In genomic region chr10:116170815-116171250, GRCh38 we compare ENCODE assay signal across 17 cellular contexts.
DNase-seq lines count a peak whose midpoint lies in the region; ATAC-seq and TF ChIP-seq lines count a peak whose summit lies in the region.
"Had no signal": no experiment of that assay in that cellular context is flagged by ENCODE, and none has a peak within 500 bp of the region (broad histone marks: within the 10 kb centered on the region; RNA-seq: fewer than 3 reads in every experiment).

No MANE protein-coding gene starts in this region.

- H3K4me3 ChIP-seq in A673 (ENCODE audit: low read depth, low read length, poor library complexity, severe bottlenecking) (no peak overlapping the region), SJCRH30 (no peak overlapping the region), psoas muscle (no peak overlapping the region)
- H3K4me3 ChIP-seq: cardiac muscle cell, lung had no signal

- H3K27me3 ChIP-seq in A673 (replicated peaks; ENCODE audit: insufficient read depth, low read depth, low read length, poor library complexity) (peaks cover 61% of the 10 kb centered on the region), SJCRH30 (no peaks in the 10 kb centered on the region), psoas muscle (ENCODE audit: insufficient read depth in 3 of 3, low read length in 2 of 3) (no peaks in the 10 kb centered on the region)
- H3K27me3 ChIP-seq: cardiac muscle cell had no signal

- POLR2A ChIA-PET in A673 (lab: Charles Lee; ENCODE audit: low non-redundant PET): no interaction called here

- H3K27ac ChIP-seq in A673 (ENCODE audit: low read depth, low read length, poor library complexity, severe bottlenecking) (no peak overlapping the region), SJCRH30 (peak overlapping the region; percentile 51), psoas muscle (no peak overlapping the region)
- H3K27ac ChIP-seq: cardiac muscle cell, parathyroid adenoma had no signal

- H3K36me3 ChIP-seq in A673 (ENCODE audit: insufficient read depth, low read length, poor library complexity, severe bottlenecking) (no peaks in the 10 kb centered on the region), SJCRH30 (no peaks in the 10 kb centered on the region), psoas muscle (ENCODE audit: insufficient read depth in 1 of 2, low read depth in 1 of 2) (no peaks in the 10 kb centered on the region)
- H3K36me3 ChIP-seq: cardiac muscle cell had no signal

- DNase-seq in A673 (ENCODE audit: low spot score): peak; percentile 96
- DNase-seq in H4 (ENCODE audit: low spot score): peak; percentile 37
- peak; percentile 54 to 87 for DNase-seq in SJCRH30
- peak; percentile 56 for DNase-seq in hepatic stellate cell (ENCODE audit: low spot score)
- DNase-seq in NCI-H128 (lab: John Stamatoyannopoulos, UW; ENCODE audit: unreplicated experiment): no peak
- no peak for DNase-seq in psoas muscle
- DNase-seq: activated CD8-positive, alpha-beta T cell treated with anti-CD3 and anti-CD28 coated beads for 36 hours; activated gamma-delta T cell; hippocampal formation; NCI-H1092 treated with DMSO at 0.1 percent for 48 hours; NCI-H526 had no signal

- no TSS peak for BruUV-seq in A673 (replicated peaks; lab: Mats Ljungman, UMichigan)

- intact Hi-C loops in A673 (cut with micrococcal nuclease; ENCODE audit: unreplicated experiment): loop anchor here (2.0 to 5.0 kb wide), 2 partner anchors 90 to 234 kb away; no protein-coding TSS in a partner anchor
- intact Hi-C loops in psoas muscle (cut with DNase I): no loop called here

- peaks cover 23% of the 10 kb centered on the region for H3K4me1 ChIP-seq in A673 (ENCODE audit: insufficient read depth, low read length, poor library complexity, severe bottlenecking)
- H3K4me1 ChIP-seq in SJCRH30: peaks cover 20% of the 10 kb centered on the region
- no peaks in the 10 kb centered on the region for H3K4me1 ChIP-seq in psoas muscle
- H3K4me1 ChIP-seq: parathyroid adenoma had no signal

- CTCF ChIA-PET in A673 (lab: Charles Lee): no interaction called here

- H3K9me3 ChIP-seq in A673 (ENCODE audit: low read depth, low read length, poor library complexity, severe bottlenecking) (no peaks in the 10 kb centered on the region), SJCRH30 (replicated peaks) (no peaks in the 10 kb centered on the region; the same call in 1 of the 2 replicates), psoas muscle (no peaks in the 10 kb centered on the region)

- ATAC-seq in GM21423 (IDR thresholded peaks at IDR 0.05; ENCODE audit: unreplicated experiment): no peak
- ATAC-seq in psoas muscle: no peak
- no peak for ATAC-seq in GM21786 (IDR thresholded peaks at IDR 0.05; ENCODE audit: unreplicated experiment)
- ATAC-seq: activated CD8-positive, alpha-beta T cell treated with anti-CD3 and anti-CD28 coated beads for 36 hours; stimulated activated memory B cell treated with anti-CD40 and anti-IgM and Interleukin-4, amounts not matched to agents 10 μg/mL and 1 μg/mL and 100 μg/mL, for 72 hours had no signal

- 6 to 24% (median 11%) methylated on average over 2 of the region's 2 CpGs for WGBS in psoas muscle, 3 donors

- TF ChIP-seq CTCF in A673 (conservative IDR thresholded peaks at IDR 0.05; ENCODE audit: low read depth, low read length) (no peak), psoas muscle (IDR thresholded peaks at IDR 0.05) (no peak)

Comparison
In these comparisons a context has a peak if more than half of its experiments do, and no peak if none do; other contexts are left out.
1. DNase-seq: peak in A673 (single experiment), H4 (single experiment), SJCRH30 (2 of 2) and hepatic stellate cell (single experiment); none in NCI-H128 (single experiment) and psoas muscle (0 of 2).